Comparison of ENCODE assay signal across 1 cellular context in the genomic region with DNA sequence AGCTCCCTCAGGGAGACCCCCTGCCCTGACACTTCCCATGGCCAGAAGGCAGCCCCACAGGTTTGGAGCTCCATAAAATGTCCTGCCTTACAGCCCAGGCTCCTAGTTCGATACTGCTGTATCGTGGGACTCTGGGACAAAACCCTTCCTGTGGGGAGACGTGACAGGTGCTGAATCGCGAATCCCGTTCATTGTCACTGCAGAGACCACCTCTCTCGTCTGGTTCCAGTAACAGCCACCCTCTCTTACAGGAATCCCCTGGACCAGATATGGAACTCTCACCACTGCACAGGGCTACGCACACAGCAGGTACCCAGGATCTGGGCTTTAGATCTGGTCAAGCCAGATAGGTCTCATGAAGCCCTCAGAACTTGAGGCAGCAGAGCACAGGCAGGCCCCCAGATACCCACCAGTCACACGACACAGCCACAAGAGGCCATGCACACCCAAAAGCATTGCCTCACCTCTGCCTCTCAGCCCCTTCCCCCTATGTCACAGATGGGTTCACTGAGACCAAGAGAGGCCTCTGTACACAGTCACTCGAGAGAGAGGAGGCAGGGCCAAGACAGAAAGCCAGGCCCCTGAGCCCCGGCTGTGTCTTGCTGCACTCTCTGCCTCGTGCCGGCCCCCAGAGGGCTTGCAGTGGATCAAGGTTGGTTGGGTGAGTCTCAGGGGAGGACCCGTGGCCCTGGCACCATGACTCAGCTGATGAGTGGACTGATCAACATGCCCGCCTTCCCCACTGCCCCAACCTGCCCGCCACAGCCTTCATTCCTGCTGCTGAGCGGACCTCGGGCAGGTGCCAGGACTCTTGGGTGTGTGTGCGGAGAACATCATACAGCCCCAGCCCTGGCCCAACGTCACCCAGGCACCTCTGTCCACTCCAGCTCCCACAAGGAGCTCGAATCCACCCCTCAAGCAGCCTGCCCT.
TF ChIP-seq lines count a peak whose summit lies in the region.

No MANE protein-coding gene starts in this region.

TF ChIP-seq in GM12878, 131 proteins besides CTCF, POLR2A, EP300 and RAD21:
- TF ChIP-seq FOXK2 (IDR thresholded peaks at IDR 0.05) (no peak), FOS (IDR thresholded peaks at IDR 0.05; ENCODE audit: borderline replicate concordance, extremely low read depth, insufficient read length) (no peak), SIX5 (IDR thresholded peaks at IDR 0.05; ENCODE audit: low read depth, low read length, severe bottlenecking) (no peak), NRF1 (conservative IDR thresholded peaks at IDR 0.05; ENCODE audit: low read depth, low read length) (no peak), NFYA (IDR thresholded peaks at IDR 0.05; ENCODE audit: borderline replicate concordance, low read depth, low read length) (no peak), MEF2B (IDR thresholded peaks at IDR 0.05; ENCODE audit: partially characterized antibody, poor library complexity, severe bottlenecking) (no peak), TCF3 (IDR thresholded peaks at IDR 0.05; ENCODE audit: borderline replicate concordance, insufficient read depth, low read depth, low read length) (no peak), BRCA1 (IDR thresholded peaks at IDR 0.05; ENCODE audit: low read depth, low read length) (no peak), CEBPB (IDR thresholded peaks at IDR 0.05; ENCODE audit: borderline replicate concordance in 1 of 2, low read depth in 2 of 2, low read length in 2 of 2) (no peak), SUZ12 (IDR thresholded peaks at IDR 0.05; ENCODE audit: unreplicated experiment) (no peak), RUNX3 (IDR thresholded peaks at IDR 0.05; ENCODE audit: low read length) (no peak)
- TF ChIP-seq, protein P1, sequence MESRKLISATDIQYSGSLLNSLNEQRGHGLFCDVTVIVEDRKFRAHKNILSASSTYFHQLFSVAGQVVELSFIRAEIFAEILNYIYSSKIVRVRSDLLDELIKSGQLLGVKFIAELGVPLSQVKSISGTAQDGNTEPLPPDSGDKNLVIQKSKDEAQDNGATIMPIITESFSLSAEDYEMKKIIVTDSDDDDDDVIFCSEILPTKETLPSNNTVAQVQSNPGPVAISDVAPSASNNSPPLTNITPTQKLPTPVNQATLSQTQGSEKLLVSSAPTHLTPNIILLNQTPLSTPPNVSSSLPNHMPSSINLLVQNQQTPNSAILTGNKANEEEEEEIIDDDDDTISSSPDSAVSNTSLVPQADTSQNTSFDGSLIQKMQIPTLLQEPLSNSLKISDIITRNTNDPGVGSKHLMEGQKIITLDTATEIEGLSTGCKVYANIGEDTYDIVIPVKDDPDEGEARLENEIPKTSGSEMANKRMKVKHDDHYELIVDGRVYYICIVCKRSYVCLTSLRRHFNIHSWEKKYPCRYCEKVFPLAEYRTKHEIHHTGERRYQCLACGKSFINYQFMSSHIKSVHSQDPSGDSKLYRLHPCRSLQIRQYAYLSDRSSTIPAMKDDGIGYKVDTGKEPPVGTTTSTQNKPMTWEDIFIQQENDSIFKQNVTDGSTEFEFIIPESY (IDR thresholded peaks at IDR 0.05): no peak
- TF ChIP-seq, protein P2, sequence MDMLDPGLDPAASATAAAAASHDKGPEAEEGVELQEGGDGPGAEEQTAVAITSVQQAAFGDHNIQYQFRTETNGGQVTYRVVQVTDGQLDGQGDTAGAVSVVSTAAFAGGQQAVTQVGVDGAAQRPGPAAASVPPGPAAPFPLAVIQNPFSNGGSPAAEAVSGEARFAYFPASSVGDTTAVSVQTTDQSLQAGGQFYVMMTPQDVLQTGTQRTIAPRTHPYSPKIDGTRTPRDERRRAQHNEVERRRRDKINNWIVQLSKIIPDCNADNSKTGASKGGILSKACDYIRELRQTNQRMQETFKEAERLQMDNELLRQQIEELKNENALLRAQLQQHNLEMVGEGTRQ (IDR thresholded peaks at IDR 0.05; ENCODE audit: borderline replicate concordance, low read depth, low read length): no peak
